ENCODE assay signal across 8 cellular contexts in the genomic region with DNA sequence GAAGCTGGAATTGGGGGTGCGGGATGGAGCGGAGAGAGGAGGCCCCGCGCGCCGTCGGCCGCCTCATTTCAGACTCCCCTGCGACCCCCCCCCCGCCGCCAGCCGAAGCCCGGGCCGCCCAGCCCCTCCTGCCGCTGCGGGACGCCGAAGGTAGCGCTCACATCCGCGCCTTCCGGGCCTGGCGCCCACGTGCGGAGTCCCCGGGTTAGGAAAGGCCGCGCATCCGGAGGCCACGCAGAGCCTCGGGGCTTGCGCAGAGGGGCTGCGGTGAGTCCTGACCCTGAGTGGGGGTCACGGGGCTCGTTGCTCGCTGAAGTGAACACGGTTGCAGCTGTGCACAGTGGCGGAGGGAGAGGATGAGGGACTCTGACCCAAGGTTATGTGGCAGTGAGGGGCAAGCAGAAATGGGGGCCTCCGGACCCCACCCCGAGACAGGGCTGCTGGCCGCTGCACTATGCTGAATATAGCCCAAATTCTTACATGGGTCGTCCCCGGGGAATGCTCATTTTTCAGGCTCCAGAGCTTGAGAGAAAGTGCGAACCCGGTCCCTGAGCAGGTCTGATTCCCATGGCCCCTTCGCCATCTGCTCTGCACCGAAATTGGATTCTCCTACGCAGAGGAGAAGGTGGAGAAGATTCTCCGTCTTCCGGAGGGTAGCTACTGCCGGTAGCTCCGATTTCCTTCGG. TPM values are rescaled to one million over a fixed set of nuclear protein-coding genes. Genes with fewer than 3 reads are reported as not detected.
DNase-seq lines count a peak whose midpoint lies in the region; ATAC-seq, FAIRE-seq and TF ChIP-seq lines count a peak whose summit lies in the region.

No MANE protein-coding gene starts in this region.

- H3K27me3 ChIP-seq in DND-41 (ENCODE audit: insufficient read depth, low read length, poor library complexity), result no peaks in the 10 kb centered on the region
- no peaks in the 10 kb centered on the region for H3K27me3 ChIP-seq in HL-60 (ENCODE audit: insufficient read depth, poor library complexity, severe bottlenecking)
- no peaks in the 10 kb centered on the region for H3K27me3 ChIP-seq in K562 (ENCODE audit: control insufficient read depth in 2 of 2, insufficient read depth in 2 of 2, low read length in 2 of 2)
- H3K27me3 ChIP-seq in spleen (replicated peaks in 1 of 7), result peaks cover 0 to 7% (median 0%) of the 10 kb centered on the region in 7 donors

- ATAC-seq in DND-41 (ENCODE audit: insufficient read depth, low read depth) (peak; percentile 68), GM21367 (IDR thresholded peaks at IDR 0.05; ENCODE audit: unreplicated experiment) (peak; percentile 25), K562 (peak; percentile 67)

- H3K9ac ChIP-seq in DND-41 (ENCODE audit: low read depth, low read length), result peak overlapping the region; percentile 89
- peak overlapping the region; percentile 91 to 99 for H3K9ac ChIP-seq in K562 (ENCODE audit: insufficient read depth in 1 of 2, low read depth in 2 of 2, low read length in 2 of 2)

- BruUV-seq in K562 (replicated peaks; lab: Mats Ljungman, UMichigan), result no TSS peak

- H4K20me1 ChIP-seq in DND-41 (ENCODE audit: insufficient read depth, low read length), result peaks cover 30% of the 10 kb centered on the region
- H4K20me1 ChIP-seq in K562 (replicated peaks; ENCODE audit: control insufficient read depth, insufficient read depth, low read length), result peaks cover 26% of the 10 kb centered on the region

- H3K4me3 ChIP-seq in DND-41 (ENCODE audit: low read depth in 1 of 2, low read length in 2 of 2), result peak overlapping the region; percentile 34 to 81; a peak in 3 of 4 replicates
- H3K4me3 ChIP-seq in HL-60 (replicated peaks; ENCODE audit: insufficient read depth, low read length), result peak overlapping the region; percentile 90
- peak overlapping the region; percentile 92 for H3K4me3 ChIP-seq in K562
- H3K4me3 ChIP-seq in spleen, result peak overlapping the region; percentile 77 to 97 (median 88)

- in situ Hi-C loops in K562 (cut with MboI), result no loop called here

- DNase-seq in DND-41 (peak; percentile 75), HL-60 (ENCODE audit: low read depth in 1 of 2, low spot score in 1 of 2) (peak in 1 of 2 experiments; percentile 34), T-helper 9 cell (peak; percentile 23), K562 (ENCODE audit: extremely low read depth in 1 of 4, low spot score in 3 of 4) (peak; percentile 78 to 84 (median 81)), iPS-NIHi11 (ENCODE audit: low spot score) (peak; percentile 80), spleen (peak; percentile 91), HPDE6-E6E7 (ENCODE audit: extremely low spot score) (no peak)

- TF ChIP-seq CTCF in DND-41 (IDR thresholded peaks at IDR 0.05; ENCODE audit: borderline replicate concordance, extremely low read depth, low read length, poor library complexity, severe bottlenecking) (peak; percentile 6), HL-60 (IDR thresholded peaks at IDR 0.05; ENCODE audit: insufficient read depth, low read length) (no peak), K562 (IDR thresholded peaks at IDR 0.05 in 2 of 3, conservative IDR thresholded peaks at IDR 0.05 in 1 of 3; ENCODE audit: insufficient read depth in 2 of 3, low read depth in 1 of 3, low read length in 3 of 3) (0 out of 6 replicates have a peak, but pooled peaks of 1 of the 3 experiments have one; percentile 2), spleen (IDR thresholded peaks at IDR 0.05 in 8 of 11, conservative IDR thresholded peaks at IDR 0.05 in 3 of 11) (no peak)

- peaks cover 40% of the 10 kb centered on the region for H3K36me3 ChIP-seq in DND-41 (ENCODE audit: insufficient read depth, low read length)
- peaks cover 61% of the 10 kb centered on the region for H3K36me3 ChIP-seq in K562 (ENCODE audit: control insufficient read depth, insufficient read depth, low read length)
- peaks cover 0 to 26% (median 13%) of the 10 kb centered on the region in 6 donors for H3K36me3 ChIP-seq in spleen

- CTCF ChIA-PET in K562 (lab: Yijun Ruan, JAX; ENCODE audit: low intra/inter-chr PET ratio), result interaction anchor here (0.7 kb wide), 1 partner anchor 436 kb away, joined by 3 read pairs; no protein-coding TSS in a partner anchor

- H3K27ac ChIP-seq in DND-41 (ENCODE audit: low read length) (peak overlapping the region; percentile 79), HL-60 (replicated peaks) (peak overlapping the region; percentile 79), K562 (ENCODE audit: extremely low read depth, low read depth, low read length) (peak overlapping the region; percentile 91), spleen (peak overlapping the region; percentile 15 to 90 (median 86))

- peaks cover 23% of the 10 kb centered on the region for H3K9me1 ChIP-seq in K562 (ENCODE audit: control insufficient read depth, insufficient read depth, low read length)

- POLR2A ChIA-PET in K562 (lab: Yijun Ruan, JAX), result interaction anchor here (0.6 to 2.1 kb wide), 8 partner anchors 9 to 523 kb away, joined by 3 to 7 read pairs (median 4); partner anchors contain the start of gene ZNF670

- H3K4me2 ChIP-seq in DND-41 (ENCODE audit: insufficient read depth, low read length), result peak overlapping the region; percentile 97
- H3K4me2 ChIP-seq in K562 (ENCODE audit: insufficient read depth, low read length), result peak overlapping the region; percentile 95

- no peak for TF ChIP-seq EP300 in K562 (IDR thresholded peaks at IDR 0.05; ENCODE audit: low read length)

- no peak; the same call in 1 of the 2 replicates for TF ChIP-seq POLR2A in K562 (conservative IDR thresholded peaks at IDR 0.05)
- no peak for TF ChIP-seq POLR2A in spleen (IDR thresholded peaks at IDR 0.05)

- peaks cover 52% of the 10 kb centered on the region for H3K79me2 ChIP-seq in DND-41 (ENCODE audit: insufficient read depth, low read length)
- peaks cover 81% of the 10 kb centered on the region for H3K79me2 ChIP-seq in K562 (ENCODE audit: control insufficient read depth, insufficient read depth, low read length)

- intact Hi-C loops in K562 (cut with micrococcal nuclease) (loop anchor here (2.0 kb wide), 1 partner anchor 28 kb away; no protein-coding TSS in a partner anchor), spleen (cut with DNase I; ENCODE audit: low total_unique reads) (no loop called here)

- H3K4me1 ChIP-seq in DND-41 (ENCODE audit: insufficient read depth, low read length) (peaks cover 60% of the 10 kb centered on the region), K562 (replicated peaks in 1 of 2; ENCODE audit: control insufficient read depth in 2 of 2, insufficient read depth in 2 of 2, low read length in 2 of 2) (peaks cover 45 to 72% of the 10 kb centered on the region in 2 experiments), spleen (peaks cover 10 to 55% (median 30%) of the 10 kb centered on the region in 6 donors)

- H3K9me3 ChIP-seq in DND-41 (ENCODE audit: insufficient read depth, low read length, severe bottlenecking), result no peaks in the 10 kb centered on the region
- H3K9me3 ChIP-seq in K562 (replicated peaks; ENCODE audit: control insufficient read depth, insufficient read depth, low read depth, low read length), result no peaks in the 10 kb centered on the region
- no peaks in the 10 kb centered on the region for H3K9me3 ChIP-seq in spleen

- no peak for TF ChIP-seq RAD21 in K562 (CRISPR knock-in tag; conservative IDR thresholded peaks at IDR 0.05 in 1 of 2, IDR thresholded peaks at IDR 0.05 in 1 of 2)

- H2AFZ ChIP-seq in DND-41 (ENCODE audit: low read depth, low read length), result peak overlapping the region; percentile 88
- peak overlapping the region; percentile 81 for H2AFZ ChIP-seq in K562 (ENCODE audit: low read depth, low read length)

- FAIRE-seq in K562 (lab: Jason Lieb, UNC), result peak; percentile 35

- WGBS in K562 (ENCODE audit: insufficient coverage, low coverage, missing lambda C conversion rate), result under 1% methylated on average over 53 of the region's 53 CpGs
- 5 to 9% (median 6%) methylated on average over 22 to 53 of the region's 53 CpGs for WGBS in spleen, 5 donors

TF ChIP-seq in K562, 482 proteins besides CTCF, POLR2A, EP300 and RAD21 (continues in another document):
- TF ChIP-seq SMAD1 (IDR thresholded peaks at IDR 0.05; ENCODE audit: low read depth, low read length, partially characterized antibody), result no peak

RNA-seq across cellular contexts. Expression of gene ZNF496, which starts 0.7 kb away (rescaled TPM):
- total RNA-seq in K562 (2011; cell fraction: chromatin; rRNA removed; ENCODE audit: low replicate concordance), result 46.7 and 71.5 TPM in 2 replicates
- 49.9 and 53.0 TPM in 2 replicates for total RNA-seq in K562 (2011; cell fraction: nucleolus; rRNA removed)
- total RNA-seq in K562 (2011; cell fraction: nucleoplasm; rRNA removed), result 47.4 and 58.0 TPM in 2 replicates
- 44.4 and 63.2 TPM in 2 replicates for total RNA-seq in K562 (2014; rRNA removed)
- total RNA-seq in K562 (2014; rRNA removed; fragmentation: Illumina TruSeq; extraction: Trizol), result 22.0 and 22.7 TPM in 2 replicates
- 31.4 and 31.6 TPM in 2 replicates for total RNA-seq in K562 (2015; rRNA removed; fragmentation: Illumina TruSeq; extraction: Trizol)
- 54.0 and 55.5 TPM in 2 replicates for total RNA-seq in K562 (2021)
- 29.8 and 37.8 TPM in 2 replicates for polyA plus RNA-seq in K562 (2011; rRNA removed)
- 35.8 and 37.3 TPM in 2 replicates for polyA plus RNA-seq in K562 (2011; cell fraction: cytosol; rRNA removed)
- 52.3 and 64.6 TPM in 2 replicates for polyA plus RNA-seq in K562 (2011; cell fraction: nucleus; rRNA removed)
- polyA plus RNA-seq in K562 (2012), result 28.9 and 48.4 TPM in 2 replicates
- polyA plus RNA-seq in K562 (2014; fragmentation: Illumina TruSeq; extraction: Trizol), result 31.3 and 35.5 TPM in 2 replicates
- 1 to 10 TPM; 4.3 to 5.9 TPM for polyA plus RNA-seq in K562 (2014; fragmentation: Nextera tagmentation; extraction: Ambion mirVana)
- 38.2 and 43.3 TPM in 2 replicates for polyA plus RNA-seq in K562 (2014; rRNA removed)
- polyA minus RNA-seq in K562 (2011; rRNA and poly(A)+ RNA removed), result 44.2 and 45.8 TPM in 2 replicates
- polyA minus RNA-seq in K562 (2011; cell fraction: cytosol; rRNA and poly(A)+ RNA removed), result 31.3 and 34.9 TPM in 2 replicates
- 25.3 and 28.4 TPM in 2 replicates for polyA minus RNA-seq in K562 (2011; cell fraction: nucleus; rRNA and poly(A)+ RNA removed)
- 10 to 100 TPM; 22.0 to 45.4 (median 32.9) TPM for total RNA-seq in spleen
- 10 to 100 TPM in 1 of 3 donors, 1 to 10 TPM in 2; 5.7 to 13.3 (median 7.0) TPM for polyA plus RNA-seq in spleen
